ENCODE assay signal across 9 cellular contexts in the genomic region with DNA sequence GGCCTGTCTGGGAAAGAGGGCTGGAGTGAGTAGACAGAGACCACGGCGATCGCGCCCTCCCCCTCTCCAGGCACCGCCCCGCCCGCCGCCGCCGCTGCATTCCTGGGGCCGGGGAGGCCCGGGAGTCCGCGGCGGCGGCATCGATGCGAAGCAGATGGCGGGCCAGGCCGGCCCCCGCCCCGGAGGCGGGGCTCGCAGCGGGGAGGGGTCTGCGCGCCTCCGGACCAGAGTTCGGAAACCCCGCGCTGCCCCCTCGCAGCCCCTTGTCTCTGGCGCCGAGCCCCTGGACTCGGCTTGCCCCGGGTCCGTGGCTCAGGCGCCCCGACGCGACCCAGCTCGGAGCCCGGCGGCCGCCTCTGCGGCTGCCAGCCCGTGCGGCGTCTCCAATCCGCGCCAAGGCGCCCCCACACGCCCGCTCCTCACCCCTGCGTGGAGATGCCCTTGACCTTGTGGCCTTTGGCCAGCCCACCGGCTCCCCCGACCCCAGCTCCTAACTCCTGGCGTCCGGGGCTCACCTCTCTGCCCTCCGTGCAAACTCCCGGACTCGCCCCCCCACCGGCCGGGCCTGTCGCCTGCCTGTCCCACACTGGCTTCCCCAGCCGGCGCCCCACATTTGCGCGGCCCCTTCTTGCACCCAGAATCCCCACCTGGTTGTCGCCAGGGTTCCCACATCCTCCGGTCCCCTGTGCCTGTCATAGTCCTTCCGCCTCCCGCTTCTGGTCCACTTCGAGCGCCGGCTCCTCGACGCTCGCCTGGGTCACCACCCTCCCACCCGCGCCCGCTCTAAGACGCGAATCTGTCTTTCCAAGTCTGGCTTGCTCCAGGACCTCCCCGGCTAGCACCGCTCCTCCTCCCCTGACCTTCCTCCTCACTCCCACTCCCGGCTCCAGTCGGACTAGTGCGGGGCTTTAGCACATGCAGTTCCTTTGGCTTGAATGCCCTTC. TPM values are rescaled to one million over a fixed set of nuclear protein-coding genes. Genes with fewer than 3 reads are reported as not detected.
A peak's percentile ranks its signal among the peaks of the same experiment; 100 is the strongest.
DNase-seq lines count a peak whose midpoint lies in the region; ATAC-seq and TF ChIP-seq lines count a peak whose summit lies in the region.
"Had no signal": no experiment of that assay in that cellular context is flagged by ENCODE, and none has a peak within 500 bp of the region (broad histone marks: within the 10 kb centered on the region; RNA-seq: fewer than 3 reads in every experiment).

No MANE protein-coding gene starts in this region.

- H3K4me3 ChIP-seq in fibroblast of the aortic adventitia (ENCODE audit: low read depth, low read length): peak overlapping the region; percentile 91

- ATAC-seq in GM18858 (IDR thresholded peaks at IDR 0.05; ENCODE audit: unreplicated experiment): no peak

- TF ChIP-seq CTCF in fibroblast of the aortic adventitia (IDR thresholded peaks at IDR 0.05; ENCODE audit: insufficient read depth, low read length) (no peak), osteocyte (IDR thresholded peaks at IDR 0.05) (no peak)

- peak overlapping the region; percentile 98 for H3K4me3 Mint-ChIP-seq in osteocyte (ENCODE audit: unreplicated experiment)

- H3K4me1 Mint-ChIP-seq in osteocyte (ENCODE audit: unreplicated experiment): peaks cover 44% of the 10 kb centered on the region

- peaks cover 9% of the 10 kb centered on the region for H3K36me3 Mint-ChIP-seq in osteocyte (ENCODE audit: unreplicated experiment)

- peak overlapping the region; percentile 92 for H3K27ac Mint-ChIP-seq in osteocyte (ENCODE audit: unreplicated experiment)

- no peaks in the 10 kb centered on the region for H3K9me3 Mint-ChIP-seq in osteocyte (ENCODE audit: unreplicated experiment)

- H3K27me3 Mint-ChIP-seq in osteocyte (ENCODE audit: unreplicated experiment): no peaks in the 10 kb centered on the region

- peak; percentile 51 for DNase-seq in NCI-H82 (lab: John Stamatoyannopoulos, UW)
- DNase-seq in NCI-H82 treated with DMSO at 0.1 percent for 48 hours (lab: John Stamatoyannopoulos, UW; ENCODE audit: unreplicated experiment): no peak
- DNase-seq in SW480 (ENCODE audit: low spot score): peak; percentile 17
- DNase-seq in fibroblast of the aortic adventitia (ENCODE audit: low read depth): peak; percentile 34
- DNase-seq in osteocyte (ENCODE audit: extremely low spot score, unreplicated experiment): no peak
- DNase-seq in NCI-H446 (lab: John Stamatoyannopoulos, UW): no peak
- no peak for DNase-seq in middle frontal gyrus (ENCODE audit: extremely low spot score, low spot score)
- DNase-seq: DND-41 had no signal

RNA-seq across cellular contexts. Expression of a gene that starts 1.0 kb away (rescaled TPM):
- 11.8 and 42.9 TPM in 2 replicates for total RNA-seq in fibroblast of the aortic adventitia (ENCODE audit: low replicate concordance)
- 48.4 and 50.8 TPM in 2 replicates for total RNA-seq in osteocyte

RNA-seq across cellular contexts. Expression of a gene that starts 42.6 kb away (rescaled TPM):
- 5.8 and 44.3 TPM in 2 replicates for total RNA-seq in fibroblast of the aortic adventitia (ENCODE audit: low replicate concordance)
- 19.6 and 20.4 TPM in 2 replicates for total RNA-seq in osteocyte

RNA-seq across cellular contexts. Expression of a gene that starts 59.0 kb away (rescaled TPM):
- total RNA-seq in fibroblast of the aortic adventitia (ENCODE audit: low replicate concordance) (12.3 and 29.6 TPM in 2 replicates), osteocyte (44.7 and 46.3 TPM in 2 replicates)

Comparison
In these comparisons a context has a peak if more than half of its experiments do, and no peak if none do; other contexts are left out.
1. DNase-seq: peak in NCI-H82 (single experiment), SW480 (single experiment) and fibroblast of the aortic adventitia (single experiment); none in NCI-H82 treated with DMSO at 0.1 percent for 48 hours (single experiment), osteocyte (single experiment), NCI-H446 (0 of 2) and middle frontal gyrus (single experiment).